ENCODE assay signal across 22 cellular contexts in genomic region chr3:56689303-56689702, GRCh38. TPM values are rescaled to one million over a fixed set of nuclear protein-coding genes. Genes with fewer than 3 reads are reported as not detected.
DNase-seq lines count a peak whose midpoint lies in the region; ATAC-seq, FAIRE-seq and TF ChIP-seq lines count a peak whose summit lies in the region.
"Had no signal": no experiment of that assay in that cellular context is flagged by ENCODE, and none has a peak within 500 bp of the region (broad histone marks: within the 10 kb centered on the region; RNA-seq: fewer than 3 reads in every experiment).

No MANE protein-coding gene starts in this region.

- H3K9ac ChIP-seq in HepG2 (ENCODE audit: insufficient read depth, low read depth, low read length) (no peak overlapping the region), keratinocyte (ENCODE audit: control insufficient read depth, extremely low read depth, insufficient read depth, low read length) (no peak overlapping the region)
- H3K9ac ChIP-seq: BLaER1 treated with 17β-estradiol and CSF1 and Interleukin-3, amounts not matched to agents 10 nM and 100 nM had no signal

- no peak for TF ChIP-seq EP300 in HepG2 (IDR thresholded peaks at IDR 0.05; ENCODE audit: low read depth in 2 of 2, low read length in 2 of 2)
- TF ChIP-seq EP300 in HepG2 (CRISPR knock-in tag; IDR thresholded peaks at IDR 0.05; ENCODE audit: borderline replicate concordance): no peak

- dilution Hi-C loops in keratinocyte (cut with MboI; ENCODE audit: extremely low pct_ligation_motif_present, low sequenced_read_pairs): no loop called here

- no peak overlapping the region for H3K27ac Mint-ChIP-seq in activated CD4-positive, alpha-beta T cell treated with anti-CD3 and anti-CD28 coated beads, Interleukin-2, amount 10 ng/mL, durations not matched to agents 24 days and 14 days
- H3K27ac Mint-ChIP-seq: B cell; CD4-positive, alpha-beta T cell; CD8-positive, alpha-beta T cell had no signal

- DNase-seq in activated CD4-positive, alpha-beta T cell treated with anti-CD3 and anti-CD28 coated beads, Interleukin-2, amount 10 ng/mL, durations not matched to agents 24 days and 14 days: peak; percentile 48
- no peak for DNase-seq in activated CD4-positive, alpha-beta T cell treated with anti-CD3 and anti-CD28 coated beads, Interleukin-2, amount 50 U/mL, for 4 hours
- DNase-seq in HepG2 (ENCODE audit: low spot score): peak; percentile 35
- no peak for DNase-seq in right lobe of liver
- DNase-seq in keratinocyte (ENCODE audit: low read depth, low spot score): no peak
- no peak for DNase-seq in NCI-H146 (lab: John Stamatoyannopoulos, UW)
- DNase-seq in EL: no peak
- DNase-seq: AML-193; Calu3; CD4-positive, alpha-beta T cell; CD8-positive, alpha-beta T cell; DMS79 treated with DMSO at 0.1 percent for 48 hours; GDM1 had no signal

- H3K36me3 ChIP-seq in HepG2 (replicated peaks in 1 of 2; ENCODE audit: control insufficient read depth in 1 of 2, insufficient read depth in 2 of 2, low read length in 2 of 2): no peaks in the 10 kb centered on the region
- no peaks in the 10 kb centered on the region for H3K36me3 ChIP-seq in right lobe of liver
- no peaks in the 10 kb centered on the region for H3K36me3 ChIP-seq in keratinocyte (ENCODE audit: control insufficient read depth in 2 of 2, extremely low read depth in 1 of 2, insufficient read depth in 2 of 2, low read length in 2 of 2)

- peak; percentile 94 for ATAC-seq in HepG2
- no peak for ATAC-seq in right lobe of liver
- ATAC-seq: A549; CD8-positive, alpha-beta T cell had no signal

- H4K20me1 ChIP-seq in HepG2 (ENCODE audit: insufficient read depth, low read length) (no peaks in the 10 kb centered on the region), keratinocyte (ENCODE audit: control insufficient read depth, extremely low read depth, insufficient read depth, low read length) (no peaks in the 10 kb centered on the region)
- H4K20me1 ChIP-seq: BLaER1 treated with 17β-estradiol and CSF1 and Interleukin-3, amounts not matched to agents 10 nM and 100 nM had no signal

- H3K36me3 Mint-ChIP-seq in activated CD4-positive, alpha-beta T cell treated with anti-CD3 and anti-CD28 coated beads, Interleukin-2, amount 10 ng/mL, durations not matched to agents 24 days and 14 days (ENCODE audit: low read depth): peaks cover 3% of the 10 kb centered on the region
- H3K36me3 Mint-ChIP-seq: CD8-positive, alpha-beta T cell had no signal

- CTCF ChIA-PET in HepG2 (lab: Yijun Ruan, JAX; ENCODE audit: low intra/inter-chr PET ratio, low total read pairs): no interaction called here

- peaks cover 5% of the 10 kb centered on the region; the same call in 1 of the 2 replicates for H3K4me1 ChIP-seq in HepG2 (ENCODE audit: insufficient read depth, low read length)
- no peaks in the 10 kb centered on the region for H3K4me1 ChIP-seq in right lobe of liver
- H3K4me1 ChIP-seq in keratinocyte (ENCODE audit: control insufficient read depth, extremely low read depth, insufficient read depth, low read length): peaks cover 13% of the 10 kb centered on the region

- BruUV-seq in HepG2 (replicated peaks; lab: Mats Ljungman, UMichigan): no TSS peak

- no peaks in the 10 kb centered on the region for H3K27me3 ChIP-seq in HepG2 (ENCODE audit: control insufficient read depth in 1 of 2, insufficient read depth in 2 of 2, low read length in 2 of 2)
- H3K27me3 ChIP-seq in right lobe of liver: no peaks in the 10 kb centered on the region
- H3K27me3 ChIP-seq in keratinocyte (ENCODE audit: control insufficient read depth, extremely low read depth, insufficient read depth, low read length): no peaks in the 10 kb centered on the region
- H3K27me3 ChIP-seq: BLaER1 treated with 17β-estradiol and CSF1 and Interleukin-3, amounts not matched to agents 10 nM and 100 nM had no signal

- no peak overlapping the region for H2AFZ ChIP-seq in HepG2 (ENCODE audit: low read length)
- H2AFZ ChIP-seq in keratinocyte (ENCODE audit: control insufficient read depth, low read length): no peak overlapping the region

- intact Hi-C loops in activated CD4-positive, alpha-beta T cell treated with anti-CD3 and anti-CD28 coated beads, Interleukin-2, amount 10 ng/mL, durations not matched to agents 24 days and 14 days (cut with micrococcal nuclease): no loop called here
- intact Hi-C loops in HepG2 (cut with micrococcal nuclease; ENCODE audit: unreplicated experiment) (no loop called here), right lobe of liver (cut with DNase I) (no loop called here)

- no peak overlapping the region for H3K4me3 Mint-ChIP-seq in activated CD4-positive, alpha-beta T cell treated with anti-CD3 and anti-CD28 coated beads, Interleukin-2, amount 10 ng/mL, durations not matched to agents 24 days and 14 days
- H3K4me3 Mint-ChIP-seq: B cell; CD8-positive, alpha-beta T cell had no signal

- no peak for TF ChIP-seq RAD21 in HepG2 (CRISPR knock-in tag; IDR thresholded peaks at IDR 0.05)

- FAIRE-seq in HepG2 (lab: Jason Lieb, UNC) (peak; percentile 4), keratinocyte (lab: Jason Lieb, UNC) (peak; percentile 34)
- FAIRE-seq: A549, D721Med, GM12891, GM19239 had no signal

- no peak overlapping the region for H3K27ac ChIP-seq in HepG2 (ENCODE audit: extremely low read length, insufficient read depth, low read length)
- no peak overlapping the region for H3K27ac ChIP-seq in right lobe of liver
- H3K27ac ChIP-seq in keratinocyte (ENCODE audit: control insufficient read depth, insufficient read depth, low read length): no peak overlapping the region
- H3K27ac ChIP-seq: 22Rv1; BLaER1 treated with 17β-estradiol and CSF1 and Interleukin-3, amounts not matched to agents 10 nM and 100 nM; C4-2B had no signal

- WGBS in HepG2 (ENCODE audit: low lambda C conversion rate): 88% methylated on average over 1 of the region's 1 CpG
- WGBS in right lobe of liver (ENCODE audit: insufficient coverage, low coverage, low lambda C conversion rate, missing lambda C conversion rate): 100% methylated on average over 1 of the region's 1 CpG

- H3K9me1 ChIP-seq in keratinocyte (ENCODE audit: control insufficient read depth, extremely low read depth, insufficient read depth, low read length): no peaks in the 10 kb centered on the region

- in situ Hi-C loops in HepG2 (cut with HindIII; ENCODE audit: extremely low pct_ligation_motif_present, low pct_unique_long_range_greater_than_20kb): no loop called here

- no peaks in the 10 kb centered on the region for H3K27me3 Mint-ChIP-seq in activated CD4-positive, alpha-beta T cell treated with anti-CD3 and anti-CD28 coated beads, Interleukin-2, amount 10 ng/mL, durations not matched to agents 24 days and 14 days
- H3K27me3 Mint-ChIP-seq: B cell; CD4-positive, alpha-beta T cell had no signal

- TF ChIP-seq CTCF in HepG2 (CRISPR knock-in tag; IDR thresholded peaks at IDR 0.05) (no peak), right lobe of liver (IDR thresholded peaks at IDR 0.05) (no peak), keratinocyte (optimal IDR thresholded peaks at IDR 0.05 in 1 of 3, IDR thresholded peaks at IDR 0.05 in 1 of 3, conservative IDR thresholded peaks at IDR 0.05 in 1 of 3; ENCODE audit: extremely low read depth in 1 of 3, insufficient read depth in 2 of 3, low read length in 3 of 3) (no peak)

- no peak overlapping the region for H3K4me3 ChIP-seq in HepG2 (replicated peaks in 1 of 3; ENCODE audit: insufficient read depth in 1 of 3, low read depth in 2 of 3, low read length in 3 of 3)
- no peak overlapping the region for H3K4me3 ChIP-seq in right lobe of liver
- no peak overlapping the region for H3K4me3 ChIP-seq in keratinocyte (ENCODE audit: control insufficient read depth in 2 of 3, extremely low read depth in 1 of 3, insufficient read depth in 2 of 3, low read depth in 1 of 3, low read length in 3 of 3)
- H3K4me3 ChIP-seq: A549; BLaER1 treated with 17β-estradiol and CSF1 and Interleukin-3, amounts not matched to agents 10 nM and 100 nM had no signal

- no peaks in the 10 kb centered on the region for H3K79me2 ChIP-seq in HepG2 (ENCODE audit: insufficient read depth, low read length)
- no peaks in the 10 kb centered on the region for H3K79me2 ChIP-seq in keratinocyte (ENCODE audit: control insufficient read depth, insufficient read depth, low read length)

- H3K9me3 Mint-ChIP-seq in activated CD4-positive, alpha-beta T cell treated with anti-CD3 and anti-CD28 coated beads, Interleukin-2, amount 10 ng/mL, durations not matched to agents 24 days and 14 days: no peaks in the 10 kb centered on the region
- H3K9me3 Mint-ChIP-seq: CD4-positive, alpha-beta T cell; CD8-positive, alpha-beta T cell had no signal

- POLR2A ChIA-PET in HepG2 (lab: Yijun Ruan, JAX): interaction anchor here (0.5 kb wide), 1 partner anchor 303 kb away, joined by 3 read pairs; no protein-coding TSS in a partner anchor

- H3K4me1 Mint-ChIP-seq in activated CD4-positive, alpha-beta T cell treated with anti-CD3 and anti-CD28 coated beads, Interleukin-2, amount 10 ng/mL, durations not matched to agents 24 days and 14 days: peaks cover 25% of the 10 kb centered on the region

- H3K4me2 ChIP-seq in HepG2 (ENCODE audit: low read depth, low read length) (no peak overlapping the region; the same call in 1 of the 2 replicates), keratinocyte (ENCODE audit: control insufficient read depth, extremely low read depth, insufficient read depth, low read depth, low read length) (no peak overlapping the region)
- H3K4me2 ChIP-seq: A549 had no signal

- TF ChIP-seq POLR2A in HepG2 (IDR thresholded peaks at IDR 0.05; ENCODE audit: insufficient read depth in 1 of 2, low read depth in 2 of 2, low read length in 2 of 2): no peak
- no peak for TF ChIP-seq POLR2A in right lobe of liver (IDR thresholded peaks at IDR 0.05)

- H3K9me3 ChIP-seq in HepG2 (ENCODE audit: low read length) (no peaks in the 10 kb centered on the region), right lobe of liver (no peaks in the 10 kb centered on the region), keratinocyte (ENCODE audit: control insufficient read depth, low read depth, low read length) (no peaks in the 10 kb centered on the region)
- H3K9me3 ChIP-seq: A549, Caco-2 had no signal

RNA-seq across cellular contexts. Expression of gene TASOR, which starts 6.2 kb away (rescaled TPM):
- 65.0 and 65.1 TPM in 2 replicates for total RNA-seq in activated CD4-positive, alpha-beta T cell treated with anti-CD3 and anti-CD28 coated beads, Interleukin-2, amount 10 ng/mL, durations not matched to agents 24 days and 14 days
- total RNA-seq in HepG2 (2016; rRNA removed; fragmentation: Illumina TruSeq; extraction: Trizol): 32.5 and 61.1 TPM in 2 replicates
- total RNA-seq in HepG2 (2016; cell fraction: cytosol; rRNA removed; fragmentation: Illumina TruSeq; extraction: Trizol; ENCODE audit: low read depth): 21.3 and 34.0 TPM in 2 replicates
- 30.4 and 60.4 TPM in 2 replicates for total RNA-seq in HepG2 (2016; cell fraction: insoluble cytoplasmic fraction; rRNA removed; fragmentation: Illumina TruSeq; extraction: Trizol)
- total RNA-seq in HepG2 (2016; cell fraction: membrane; rRNA removed; fragmentation: Illumina TruSeq; extraction: Trizol): 24.0 and 25.0 TPM in 2 replicates
- 32.7 and 38.9 TPM in 2 replicates for total RNA-seq in HepG2 (2016; cell fraction: nucleus; rRNA removed; fragmentation: Illumina TruSeq; extraction: Trizol)
- polyA plus RNA-seq in HepG2 (2011; rRNA removed): 15.2 and 20.1 TPM in 2 replicates
- polyA plus RNA-seq in HepG2 (2011; cell fraction: cytosol; rRNA removed): 7.9 and 9.9 TPM in 2 replicates
- 11.4 and 15.3 TPM in 2 replicates for polyA plus RNA-seq in HepG2 (2011; cell fraction: nucleus; rRNA removed)
- 18.5 and 21.0 TPM in 2 replicates for polyA plus RNA-seq in HepG2 (2012)
- polyA plus RNA-seq in HepG2 (2016; cell fraction: cytosol; fragmentation: Illumina TruSeq; extraction: Trizol; ENCODE audit: low read depth): 2.2 and 2.4 TPM in 2 replicates
- polyA plus RNA-seq in HepG2 (2016; cell fraction: insoluble cytoplasmic fraction; fragmentation: Illumina TruSeq; extraction: Trizol; ENCODE audit: low read depth): 38.1 and 43.7 TPM in 2 replicates
- 7.2 and 8.1 TPM in 2 replicates for polyA plus RNA-seq in HepG2 (2016; cell fraction: membrane; fragmentation: Illumina TruSeq; extraction: Trizol; ENCODE audit: low read depth)
- 48.9 and 56.1 TPM in 2 replicates for polyA plus RNA-seq in HepG2 (2016; cell fraction: nucleus; fragmentation: Illumina TruSeq; extraction: Trizol; ENCODE audit: insufficient read depth, low read depth)
- polyA minus RNA-seq in HepG2 (2011; rRNA and poly(A)+ RNA removed; ENCODE audit: low replicate concordance): 16.0 and 39.7 TPM in 2 replicates
- polyA minus RNA-seq in HepG2 (2011; cell fraction: cytosol; rRNA and poly(A)+ RNA removed): 28.3 and 33.1 TPM in 2 replicates
- polyA minus RNA-seq in HepG2 (2011; cell fraction: nucleus; rRNA and poly(A)+ RNA removed): 54.3 and 59.6 TPM in 2 replicates
- total RNA-seq in right lobe of liver: 10 to 100 TPM; 13.7 to 31.0 (median 21.5) TPM
- 20.0 to 38.6 TPM (median 26.7 TPM) in 3 replicates for polyA plus RNA-seq in keratinocyte
- polyA plus RNA-seq in keratinocyte (2011; ENCODE audit: low read depth): 76.2 TPM
- 14.7 and 26.1 TPM in 2 replicates for polyA plus RNA-seq in keratinocyte (2011; cell fraction: cytosol; rRNA removed)
- 26.4 and 36.9 TPM in 2 replicates for polyA plus RNA-seq in keratinocyte (2011; cell fraction: nucleus; rRNA removed)
- 18.6 and 24.3 TPM in 2 replicates for polyA plus RNA-seq in keratinocyte (2012; ENCODE audit: low replicate concordance)
- polyA minus RNA-seq in keratinocyte: 15.3 to 49.7 TPM (median 29.0 TPM) in 3 replicates
- 29.4 TPM for polyA minus RNA-seq in keratinocyte (2011; cell fraction: cytosol; rRNA and poly(A)+ RNA removed)
- 33.7 and 52.7 TPM in 2 replicates for polyA minus RNA-seq in keratinocyte (2011; cell fraction: nucleus; rRNA and poly(A)+ RNA removed)

Comparison
In these comparisons a context has a peak if more than half of its experiments do, and no peak if none do; other contexts are left out.
1. DNase-seq: peak in activated CD4-positive, alpha-beta T cell treated with anti-CD3 and anti-CD28 coated beads, Interleukin-2, amount 10 ng/mL, durations not matched to agents 24 days and 14 days (single experiment) and HepG2 (single experiment); none in activated CD4-positive, alpha-beta T cell treated with anti-CD3 and anti-CD28 coated beads, Interleukin-2, amount 50 U/mL, for 4 hours (0 of 2), right lobe of liver (0 of 3), keratinocyte (single experiment), NCI-H146 (single experiment) and EL (single experiment).